Comparison of ENCODE assay signal across 37 cellular contexts in genomic region chr10:122863796-122864592, GRCh38. TPM values are rescaled to one million over a fixed set of nuclear protein-coding genes. Genes with fewer than 3 reads are reported as not detected.
A peak's percentile ranks its signal among the peaks of the same experiment; 100 is the strongest.
DNase-seq lines count a peak whose midpoint lies in the region; ATAC-seq and TF ChIP-seq lines count a peak whose summit lies in the region.
"Had no signal": no experiment of that assay in that cellular context is flagged by ENCODE, and none has a peak within 500 bp of the region (broad histone marks: within the 10 kb centered on the region; RNA-seq: fewer than 3 reads in every experiment).

No MANE protein-coding gene starts in this region.

- H3K18ac ChIP-seq in trophoblast cell (ENCODE audit: low read length) = no peak overlapping the region

- no peak overlapping the region for H2AFZ ChIP-seq in trophoblast cell (ENCODE audit: insufficient read depth, low read length, poor library complexity)
- no peak overlapping the region for H2AFZ ChIP-seq in OCI-LY7 (ENCODE audit: low read length)

- H2BK12ac ChIP-seq in trophoblast cell (ENCODE audit: low read length) = no peak overlapping the region

- no peak overlapping the region for H4K8ac ChIP-seq in trophoblast cell (ENCODE audit: low read depth, low read length)

- CTCF ChIA-PET in OCI-LY7 (lab: Charles Lee; ENCODE audit: unreplicated experiment) = no interaction called here

- no peak overlapping the region for H2BK5ac ChIP-seq in trophoblast cell (ENCODE audit: low read depth, low read length, poor library complexity)

- no CpG with 5 or more reads among the region's 3 CpGs for WGBS in trophoblast cell (ENCODE audit: extremely low coverage, insufficient coverage, insufficient read length)

- H3K4me2 ChIP-seq in trophoblast cell (ENCODE audit: low read length) (no peak overlapping the region), OCI-LY7 (ENCODE audit: low read length) (no peak overlapping the region)
- H3K4me2 ChIP-seq: BLaER1 treated with 17β-estradiol and CSF1 and Interleukin-3, amounts not matched to agents 10 nM and 100 nM had no signal

- H3K79me1 ChIP-seq in trophoblast cell (ENCODE audit: low read length) = no peaks in the 10 kb centered on the region

- peaks cover 84% of the 10 kb centered on the region for H3K4me1 Mint-ChIP-seq in HFFc6 (ENCODE audit: low read depth)

- DNase-seq in HFFc6 (no peak), amniotic epithelial cell (ENCODE audit: low read depth) (peak; percentile 31), fibroblast of pulmonary artery (ENCODE audit: low read depth) (peak; percentile 39), trophoblast cell (no peak), OCI-LY7 (ENCODE audit: low spot score) (no peak)
- DNase-seq: activated CD4-positive, alpha-beta T cell treated with anti-CD3 and anti-CD28 coated beads, Interleukin-2, amount 50 U/mL, for 48 hours; activated CD4-positive, CD25-positive, alpha-beta regulatory T cell treated with anti-CD3 and anti-CD28 coated beads, Interleukin-2, amount 50 U/mL, for 72 hours; activated CD8-positive, alpha-beta memory T cell treated with anti-CD3 and anti-CD28 coated beads, Interleukin-2, amount 50 U/mL, for 4 hours; activated naive CD4-positive, alpha-beta T cell; adrenal gland; body of pancreas; DMS153; heart left ventricle; KBM-7; kidney; lower lobe of right lung; natural killer cell; NCI-H1105 treated with DMSO at 0.1 percent for 48 hours; NCI-H187 treated with DMSO at 0.1 percent for 48 hours; NCI-H2171; nucleus accumbens; transverse colon had no signal

- no peaks in the 10 kb centered on the region; the same call in 1 of the 2 replicates for H3K27me3 Mint-ChIP-seq in HFFc6 (ENCODE audit: insufficient read depth)

- intact Hi-C loops in OCI-LY7 (cut with micrococcal nuclease; ENCODE audit: unreplicated experiment) = no loop called here

- peaks cover 2% of the 10 kb centered on the region for H3K9me3 ChIP-seq in trophoblast cell (ENCODE audit: insufficient read depth, low read depth, low read length)
- 0 out of 2 replicates have a peak, but pooled peaks cover 5% of the 10 kb centered on the region for H3K9me3 ChIP-seq in OCI-LY7 (ENCODE audit: low read length)
- H3K9me3 ChIP-seq: adrenal gland, body of pancreas, HAP-1, heart left ventricle, lower lobe of right lung, transverse colon had no signal

- no peak overlapping the region for H4K12ac ChIP-seq in trophoblast cell (ENCODE audit: low read depth, low read length)

- H3K4ac ChIP-seq in trophoblast cell (ENCODE audit: low read depth, low read length) = no peak overlapping the region

- H3K27ac Mint-ChIP-seq in HFFc6 = peak overlapping the region; percentile 85
- H3K27ac Mint-ChIP-seq: natural killer cell; stimulated activated effector memory CD8-positive, alpha-beta T cell treated with anti-CD3 and anti-CD28 coated beads, Interleukin-12 subunit alpha, Interleukin-12 subunit beta, amount 100 ng/mL, for 72 hours had no signal

- H3K4me1 ChIP-seq in trophoblast cell (ENCODE audit: control insufficient read depth in 1 of 2, insufficient read depth in 2 of 2, low read length in 2 of 2) = peaks cover 3% of the 10 kb centered on the region in 2 experiments
- H3K4me1 ChIP-seq in OCI-LY7 (ENCODE audit: insufficient read depth, low read length, poor library complexity, severe bottlenecking) = no peaks in the 10 kb centered on the region
- H3K4me1 ChIP-seq: adrenal gland, HAP-1, lower lobe of right lung had no signal

- peak overlapping the region; percentile 47 for H4K91ac ChIP-seq in trophoblast cell (ENCODE audit: low read depth, low read length)

- H2BK120ac ChIP-seq in trophoblast cell (ENCODE audit: insufficient read depth, low read length, poor library complexity) = peak overlapping the region; percentile 11

- peaks cover 23% of the 10 kb centered on the region for H3K9me3 Mint-ChIP-seq in HFFc6
- H3K9me3 Mint-ChIP-seq: stimulated activated effector memory CD8-positive, alpha-beta T cell treated with anti-CD3 and anti-CD28 coated beads, Interleukin-12 subunit alpha, Interleukin-12 subunit beta, amount 100 ng/mL, for 72 hours had no signal

- TF ChIP-seq CTCF in HFFc6 (IDR thresholded peaks at IDR 0.05) (no peak), fibroblast of pulmonary artery (IDR thresholded peaks at IDR 0.05; ENCODE audit: low read length, missing control alignments) (no peak), OCI-LY7 (conservative IDR thresholded peaks at IDR 0.05; ENCODE audit: low read length) (no peak)

- H3K14ac ChIP-seq in trophoblast cell (ENCODE audit: low read length) = no peak overlapping the region

- H3K79me2 ChIP-seq in trophoblast cell (ENCODE audit: control insufficient read depth, insufficient read depth, low read length, poor library complexity) (no peaks in the 10 kb centered on the region), OCI-LY7 (ENCODE audit: insufficient read depth, low read depth, low read length) (no peaks in the 10 kb centered on the region)

- H3K36me3 ChIP-seq in trophoblast cell (ENCODE audit: control insufficient read depth in 1 of 2, insufficient read depth in 2 of 2, low read length in 2 of 2) (no peaks in the 10 kb centered on the region), OCI-LY7 (ENCODE audit: insufficient read depth, low read length) (0 out of 2 replicates have a peak, but pooled peaks cover 2% of the 10 kb centered on the region)
- H3K36me3 ChIP-seq: adrenal gland; BLaER1 treated with 17β-estradiol and CSF1 and Interleukin-3, amounts not matched to agents 10 nM and 100 nM; HAP-1; heart left ventricle; lower lobe of right lung; transverse colon had no signal

- H3K27ac ChIP-seq in trophoblast cell (ENCODE audit: low read depth, low read length) = no peak overlapping the region
- no peak overlapping the region for H3K27ac ChIP-seq in OCI-LY7 (ENCODE audit: low read depth, low read length, poor library complexity, severe bottlenecking)
- H3K27ac ChIP-seq: adrenal gland; BLaER1 treated with 17β-estradiol and CSF1 and Interleukin-3, amounts not matched to agents 10 nM and 100 nM; foreskin keratinocyte; heart left ventricle; lower lobe of right lung; transverse colon had no signal

- no peak overlapping the region for H3K23ac ChIP-seq in trophoblast cell (ENCODE audit: low read length)

- H2AK5ac ChIP-seq in trophoblast cell (ENCODE audit: low read length) = no peak overlapping the region

- H3K9ac ChIP-seq in trophoblast cell (ENCODE audit: low read length) = no peak overlapping the region
- H3K9ac ChIP-seq: BLaER1 treated with 17β-estradiol and CSF1 and Interleukin-3, amounts not matched to agents 10 nM and 100 nM had no signal

- no peaks in the 10 kb centered on the region for H3K27me3 ChIP-seq in trophoblast cell (ENCODE audit: insufficient read depth, low read length)
- H3K27me3 ChIP-seq: adrenal gland; BLaER1 treated with 17β-estradiol and CSF1 and Interleukin-3, amounts not matched to agents 10 nM and 100 nM; body of pancreas; foreskin keratinocyte; heart left ventricle; transverse colon had no signal

- no peak overlapping the region for H3K4me3 ChIP-seq in fibroblast of pulmonary artery (replicated peaks; ENCODE audit: low read depth, low read length)
- no peak overlapping the region for H3K4me3 ChIP-seq in trophoblast cell (ENCODE audit: low read depth, low read length)
- H3K4me3 ChIP-seq in OCI-LY7 (ENCODE audit: low read depth, low read length, poor library complexity, severe bottlenecking) = no peak overlapping the region
- H3K4me3 ChIP-seq: adrenal gland; BLaER1 treated with 17β-estradiol and CSF1 and Interleukin-3, amounts not matched to agents 10 nM and 100 nM; body of pancreas; HAP-1; heart left ventricle; lower lobe of right lung; transverse colon had no signal

- 0 out of 2 replicates have a peak, but pooled peaks cover 4% of the 10 kb centered on the region for H4K20me1 ChIP-seq in OCI-LY7 (ENCODE audit: insufficient read depth, low read length)
- H4K20me1 ChIP-seq: BLaER1 treated with 17β-estradiol and CSF1 and Interleukin-3, amounts not matched to agents 10 nM and 100 nM had no signal

- no peak overlapping the region for H3K4me3 Mint-ChIP-seq in HFFc6
- H3K4me3 Mint-ChIP-seq: natural killer cell; stimulated activated effector memory CD8-positive, alpha-beta T cell treated with anti-CD3 and anti-CD28 coated beads, Interleukin-12 subunit alpha, Interleukin-12 subunit beta, amount 100 ng/mL, for 72 hours had no signal

- no peaks in the 10 kb centered on the region for H3K9me2 ChIP-seq in OCI-LY7 (ENCODE audit: insufficient read depth, low read length)

- POLR2A ChIA-PET in OCI-LY7 (lab: Charles Lee) = no interaction called here

- BruUV-seq in OCI-LY7 (replicated peaks; lab: Mats Ljungman, UMichigan) = no TSS peak

- ATAC-seq in GM21717 (IDR thresholded peaks at IDR 0.05; ENCODE audit: unreplicated experiment) = no peak
- no peak for ATAC-seq in GM21723 (IDR thresholded peaks at IDR 0.05; ENCODE audit: unreplicated experiment)
- no peak for ATAC-seq in HG02798 (IDR thresholded peaks at IDR 0.05; ENCODE audit: poor library complexity, unreplicated experiment)
- ATAC-seq: heart left ventricle; lower lobe of right lung; natural killer cell; stimulated activated effector memory CD8-positive, alpha-beta T cell treated with anti-CD3 and anti-CD28 coated beads, Interleukin-12 subunit alpha, Interleukin-12 subunit beta, amount 100 ng/mL, for 72 hours had no signal

- H3K36me3 Mint-ChIP-seq in HFFc6 (ENCODE audit: low read depth) = peaks cover 31% of the 10 kb centered on the region
- H3K36me3 Mint-ChIP-seq: natural killer cell; stimulated activated effector memory CD8-positive, alpha-beta T cell treated with anti-CD3 and anti-CD28 coated beads, Interleukin-12 subunit alpha, Interleukin-12 subunit beta, amount 100 ng/mL, for 72 hours had no signal

RNA-seq across cellular contexts. Expression of gene FAM24B, which starts 15.4 kb away (rescaled TPM):
- 1 to 10 TPM; 5.0 to 7.2 (median 6.3) TPM for total RNA-seq in HFFc6 (2021; fragmentation: NEBNext Ultra II Directional; extraction: Animal tissue kit (Norgen Biotek cat#: 25700))
- 0.21 and 0.25 TPM in 2 replicates for polyA plus RNA-seq in trophoblast cell (2013)
- total RNA-seq in OCI-LY7 (2014; rRNA removed; shearing (Covaris generic)) = 8.4 and 11.1 TPM in 2 replicates
- 7.9 and 10.1 TPM in 2 replicates for total RNA-seq in OCI-LY7 (2022)

RNA-seq across cellular contexts. Expression of gene CUZD1, which starts 18.3 kb away (rescaled TPM):
- under 1 TPM; 0.34 to 0.60 (median 0.47) TPM for total RNA-seq in HFFc6 (2021; fragmentation: NEBNext Ultra II Directional; extraction: Animal tissue kit (Norgen Biotek cat#: 25700))
- polyA plus RNA-seq in trophoblast cell (2013) = 0.33 and 0.42 TPM in 2 replicates
- total RNA-seq in OCI-LY7 (2014; rRNA removed; shearing (Covaris generic)) = 1.0 and 1.8 TPM in 2 replicates
- 1.1 and 1.6 TPM in 2 replicates for total RNA-seq in OCI-LY7 (2022)

RNA-seq across cellular contexts. Expression of gene FAM24A, which starts 46.4 kb away (rescaled TPM):
- total RNA-seq in HFFc6 (2021; fragmentation: NEBNext Ultra II Directional; extraction: Animal tissue kit (Norgen Biotek cat#: 25700)) = not detected
- not detected in 2 replicates for polyA plus RNA-seq in trophoblast cell (2013)
- total RNA-seq in OCI-LY7 (2014; rRNA removed; shearing (Covaris generic)) = not detected in 2 replicates
- not detected in 2 replicates for total RNA-seq in OCI-LY7 (2022)
- total RNA-seq: adrenal gland; body of pancreas; cerebellum; foreskin keratinocyte; heart left ventricle; HT1080; kidney; lower lobe of right lung; M059J; mononuclear cell; natural killer cell; NCI-H460; pulmonary artery endothelial cell; skeletal muscle tissue; T-helper 2 cell treated with Interferon-gamma antibody and Interleukin-4, amounts not matched to agents 100 ng/mL and 5 ng/mL, for 36 hours; transverse colon had no signal
- polyA plus RNA-seq: adrenal gland, foreskin keratinocyte, heart left ventricle had no signal

Comparison
In these comparisons a context has a peak if more than half of its experiments do, and no peak if none do; other contexts are left out.
1. DNase-seq: peak in amniotic epithelial cell (single experiment) and fibroblast of pulmonary artery (single experiment); none in HFFc6 (single experiment), trophoblast cell (0 of 2) and OCI-LY7 (single experiment).